Comparison of ENCODE assay signal across 2 cellular contexts in the genomic region with DNA sequence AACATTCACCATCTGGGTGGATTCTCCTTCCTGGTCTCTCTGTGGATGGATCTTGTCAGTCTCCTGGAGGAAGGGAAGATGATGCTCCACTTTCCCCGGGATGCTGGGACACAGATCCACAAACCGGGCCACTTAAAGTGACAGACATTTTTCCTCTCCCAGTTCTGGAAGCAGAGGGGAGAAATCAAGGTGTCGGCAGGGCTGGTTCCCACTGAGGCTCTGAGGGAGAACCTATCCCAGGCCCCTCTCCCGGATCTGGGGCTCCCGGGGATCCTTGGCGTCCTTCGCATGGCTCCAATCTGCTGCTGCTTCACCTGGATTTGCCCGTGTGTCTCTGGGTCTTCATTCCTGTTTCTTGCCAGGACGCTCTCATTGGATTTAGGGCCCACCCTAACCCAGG.
TF ChIP-seq lines count a peak whose summit lies in the region.

No MANE protein-coding gene starts in this region.

TF ChIP-seq in GM23338, 12 proteins besides CTCF, POLR2A, EP300 and RAD21 (continued from another document):
- TF ChIP-seq, protein P1, sequence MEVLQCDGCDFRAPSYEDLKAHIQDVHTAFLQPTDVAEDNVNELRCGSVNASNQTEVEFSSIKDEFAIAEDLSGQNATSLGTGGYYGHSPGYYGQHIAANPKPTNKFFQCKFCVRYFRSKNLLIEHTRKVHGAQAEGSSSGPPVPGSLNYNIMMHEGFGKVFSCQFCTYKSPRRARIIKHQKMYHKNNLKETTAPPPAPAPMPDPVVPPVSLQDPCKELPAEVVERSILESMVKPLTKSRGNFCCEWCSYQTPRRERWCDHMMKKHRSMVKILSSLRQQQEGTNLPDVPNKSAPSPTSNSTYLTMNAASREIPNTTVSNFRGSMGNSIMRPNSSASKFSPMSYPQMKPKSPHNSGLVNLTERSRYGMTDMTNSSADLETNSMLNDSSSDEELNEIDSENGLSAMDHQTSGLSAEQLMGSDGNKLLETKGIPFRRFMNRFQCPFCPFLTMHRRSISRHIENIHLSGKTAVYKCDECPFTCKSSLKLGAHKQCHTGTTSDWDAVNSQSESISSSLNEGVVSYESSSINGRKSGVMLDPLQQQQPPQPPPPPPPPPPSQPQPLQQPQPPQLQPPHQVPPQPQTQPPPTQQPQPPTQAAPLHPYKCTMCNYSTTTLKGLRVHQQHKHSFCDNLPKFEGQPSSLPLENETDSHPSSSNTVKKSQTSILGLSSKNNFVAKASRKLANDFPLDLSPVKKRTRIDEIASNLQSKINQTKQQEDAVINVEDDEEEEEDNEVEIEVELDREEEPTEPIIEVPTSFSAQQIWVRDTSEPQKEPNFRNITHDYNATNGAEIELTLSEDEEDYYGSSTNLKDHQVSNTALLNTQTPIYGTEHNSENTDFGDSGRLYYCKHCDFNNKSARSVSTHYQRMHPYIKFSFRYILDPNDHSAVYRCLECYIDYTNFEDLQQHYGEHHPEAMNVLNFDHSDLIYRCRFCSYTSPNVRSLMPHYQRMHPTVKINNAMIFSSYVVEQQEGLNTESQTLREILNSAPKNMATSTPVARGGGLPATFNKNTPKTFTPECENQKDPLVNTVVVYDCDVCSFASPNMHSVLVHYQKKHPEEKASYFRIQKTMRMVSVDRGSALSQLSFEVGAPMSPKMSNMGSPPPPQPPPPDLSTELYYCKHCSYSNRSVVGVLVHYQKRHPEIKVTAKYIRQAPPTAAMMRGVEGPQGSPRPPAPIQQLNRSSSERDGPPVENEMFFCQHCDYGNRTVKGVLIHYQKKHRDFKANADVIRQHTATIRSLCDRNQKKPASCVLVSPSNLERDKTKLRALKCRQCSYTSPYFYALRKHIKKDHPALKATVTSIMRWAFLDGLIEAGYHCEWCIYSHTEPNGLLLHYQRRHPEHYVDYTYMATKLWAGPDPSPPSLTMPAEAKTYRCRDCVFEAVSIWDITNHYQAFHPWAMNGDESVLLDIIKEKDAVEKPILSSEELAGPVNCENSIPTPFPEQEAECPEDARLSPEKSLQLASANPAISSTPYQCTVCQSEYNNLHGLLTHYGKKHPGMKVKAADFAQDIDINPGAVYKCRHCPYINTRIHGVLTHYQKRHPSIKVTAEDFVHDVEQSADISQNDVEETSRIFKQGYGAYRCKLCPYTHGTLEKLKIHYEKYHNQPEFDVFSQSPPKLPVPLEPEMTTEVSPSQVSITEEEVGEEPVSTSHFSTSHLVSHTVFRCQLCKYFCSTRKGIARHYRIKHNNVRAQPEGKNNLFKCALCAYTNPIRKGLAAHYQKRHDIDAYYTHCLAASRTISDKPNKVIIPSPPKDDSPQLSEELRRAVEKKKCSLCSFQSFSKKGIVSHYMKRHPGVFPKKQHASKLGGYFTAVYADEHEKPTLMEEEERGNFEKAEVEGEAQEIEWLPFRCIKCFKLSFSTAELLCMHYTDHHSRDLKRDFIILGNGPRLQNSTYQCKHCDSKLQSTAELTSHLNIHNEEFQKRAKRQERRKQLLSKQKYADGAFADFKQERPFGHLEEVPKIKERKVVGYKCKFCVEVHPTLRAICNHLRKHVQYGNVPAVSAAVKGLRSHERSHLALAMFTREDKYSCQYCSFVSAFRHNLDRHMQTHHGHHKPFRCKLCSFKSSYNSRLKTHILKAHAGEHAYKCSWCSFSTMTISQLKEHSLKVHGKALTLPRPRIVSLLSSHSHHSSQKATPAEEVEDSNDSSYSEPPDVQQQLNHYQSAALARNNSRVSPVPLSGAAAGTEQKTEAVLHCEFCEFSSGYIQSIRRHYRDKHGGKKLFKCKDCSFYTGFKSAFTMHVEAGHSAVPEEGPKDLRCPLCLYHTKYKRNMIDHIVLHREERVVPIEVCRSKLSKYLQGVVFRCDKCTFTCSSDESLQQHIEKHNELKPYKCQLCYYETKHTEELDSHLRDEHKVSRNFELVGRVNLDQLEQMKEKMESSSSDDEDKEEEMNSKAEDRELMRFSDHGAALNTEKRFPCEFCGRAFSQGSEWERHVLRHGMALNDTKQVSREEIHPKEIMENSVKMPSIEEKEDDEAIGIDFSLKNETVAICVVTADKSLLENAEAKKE (CRISPR knock-in tag; IDR thresholded peaks at IDR 0.05): no peak
- TF ChIP-seq ZNF114 (CRISPR knock-in tag; IDR thresholded peaks at IDR 0.05): no peak
- TF ChIP-seq STAT1 (IDR thresholded peaks at IDR 0.05; ENCODE audit: unreplicated experiment): no peak
- TF ChIP-seq, protein P2, sequence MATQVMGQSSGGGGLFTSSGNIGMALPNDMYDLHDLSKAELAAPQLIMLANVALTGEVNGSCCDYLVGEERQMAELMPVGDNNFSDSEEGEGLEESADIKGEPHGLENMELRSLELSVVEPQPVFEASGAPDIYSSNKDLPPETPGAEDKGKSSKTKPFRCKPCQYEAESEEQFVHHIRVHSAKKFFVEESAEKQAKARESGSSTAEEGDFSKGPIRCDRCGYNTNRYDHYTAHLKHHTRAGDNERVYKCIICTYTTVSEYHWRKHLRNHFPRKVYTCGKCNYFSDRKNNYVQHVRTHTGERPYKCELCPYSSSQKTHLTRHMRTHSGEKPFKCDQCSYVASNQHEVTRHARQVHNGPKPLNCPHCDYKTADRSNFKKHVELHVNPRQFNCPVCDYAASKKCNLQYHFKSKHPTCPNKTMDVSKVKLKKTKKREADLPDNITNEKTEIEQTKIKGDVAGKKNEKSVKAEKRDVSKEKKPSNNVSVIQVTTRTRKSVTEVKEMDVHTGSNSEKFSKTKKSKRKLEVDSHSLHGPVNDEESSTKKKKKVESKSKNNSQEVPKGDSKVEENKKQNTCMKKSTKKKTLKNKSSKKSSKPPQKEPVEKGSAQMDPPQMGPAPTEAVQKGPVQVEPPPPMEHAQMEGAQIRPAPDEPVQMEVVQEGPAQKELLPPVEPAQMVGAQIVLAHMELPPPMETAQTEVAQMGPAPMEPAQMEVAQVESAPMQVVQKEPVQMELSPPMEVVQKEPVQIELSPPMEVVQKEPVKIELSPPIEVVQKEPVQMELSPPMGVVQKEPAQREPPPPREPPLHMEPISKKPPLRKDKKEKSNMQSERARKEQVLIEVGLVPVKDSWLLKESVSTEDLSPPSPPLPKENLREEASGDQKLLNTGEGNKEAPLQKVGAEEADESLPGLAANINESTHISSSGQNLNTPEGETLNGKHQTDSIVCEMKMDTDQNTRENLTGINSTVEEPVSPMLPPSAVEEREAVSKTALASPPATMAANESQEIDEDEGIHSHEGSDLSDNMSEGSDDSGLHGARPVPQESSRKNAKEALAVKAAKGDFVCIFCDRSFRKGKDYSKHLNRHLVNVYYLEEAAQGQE (IDR thresholded peaks at IDR 0.05; ENCODE audit: unreplicated experiment): no peak

TF ChIP-seq in WTC11, 78 proteins besides CTCF, POLR2A, EP300 and RAD21 (continued from another document):
- TF ChIP-seq, protein P3, sequence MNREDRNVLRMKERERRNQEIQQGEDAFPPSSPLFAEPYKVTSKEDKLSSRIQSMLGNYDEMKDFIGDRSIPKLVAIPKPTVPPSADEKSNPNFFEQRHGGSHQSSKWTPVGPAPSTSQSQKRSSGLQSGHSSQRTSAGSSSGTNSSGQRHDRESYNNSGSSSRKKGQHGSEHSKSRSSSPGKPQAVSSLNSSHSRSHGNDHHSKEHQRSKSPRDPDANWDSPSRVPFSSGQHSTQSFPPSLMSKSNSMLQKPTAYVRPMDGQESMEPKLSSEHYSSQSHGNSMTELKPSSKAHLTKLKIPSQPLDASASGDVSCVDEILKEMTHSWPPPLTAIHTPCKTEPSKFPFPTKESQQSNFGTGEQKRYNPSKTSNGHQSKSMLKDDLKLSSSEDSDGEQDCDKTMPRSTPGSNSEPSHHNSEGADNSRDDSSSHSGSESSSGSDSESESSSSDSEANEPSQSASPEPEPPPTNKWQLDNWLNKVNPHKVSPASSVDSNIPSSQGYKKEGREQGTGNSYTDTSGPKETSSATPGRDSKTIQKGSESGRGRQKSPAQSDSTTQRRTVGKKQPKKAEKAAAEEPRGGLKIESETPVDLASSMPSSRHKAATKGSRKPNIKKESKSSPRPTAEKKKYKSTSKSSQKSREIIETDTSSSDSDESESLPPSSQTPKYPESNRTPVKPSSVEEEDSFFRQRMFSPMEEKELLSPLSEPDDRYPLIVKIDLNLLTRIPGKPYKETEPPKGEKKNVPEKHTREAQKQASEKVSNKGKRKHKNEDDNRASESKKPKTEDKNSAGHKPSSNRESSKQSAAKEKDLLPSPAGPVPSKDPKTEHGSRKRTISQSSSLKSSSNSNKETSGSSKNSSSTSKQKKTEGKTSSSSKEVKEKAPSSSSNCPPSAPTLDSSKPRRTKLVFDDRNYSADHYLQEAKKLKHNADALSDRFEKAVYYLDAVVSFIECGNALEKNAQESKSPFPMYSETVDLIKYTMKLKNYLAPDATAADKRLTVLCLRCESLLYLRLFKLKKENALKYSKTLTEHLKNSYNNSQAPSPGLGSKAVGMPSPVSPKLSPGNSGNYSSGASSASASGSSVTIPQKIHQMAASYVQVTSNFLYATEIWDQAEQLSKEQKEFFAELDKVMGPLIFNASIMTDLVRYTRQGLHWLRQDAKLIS (CRISPR knock-in tag; IDR thresholded peaks at IDR 0.05; ENCODE audit: borderline replicate concordance): no peak
- no peak for TF ChIP-seq NFE2L1 (CRISPR knock-in tag; IDR thresholded peaks at IDR 0.05)
- TF ChIP-seq ZNF317 (CRISPR knock-in tag; IDR thresholded peaks at IDR 0.05; ENCODE audit: borderline replicate concordance, low read depth): no peak
- TF ChIP-seq, protein P4, sequence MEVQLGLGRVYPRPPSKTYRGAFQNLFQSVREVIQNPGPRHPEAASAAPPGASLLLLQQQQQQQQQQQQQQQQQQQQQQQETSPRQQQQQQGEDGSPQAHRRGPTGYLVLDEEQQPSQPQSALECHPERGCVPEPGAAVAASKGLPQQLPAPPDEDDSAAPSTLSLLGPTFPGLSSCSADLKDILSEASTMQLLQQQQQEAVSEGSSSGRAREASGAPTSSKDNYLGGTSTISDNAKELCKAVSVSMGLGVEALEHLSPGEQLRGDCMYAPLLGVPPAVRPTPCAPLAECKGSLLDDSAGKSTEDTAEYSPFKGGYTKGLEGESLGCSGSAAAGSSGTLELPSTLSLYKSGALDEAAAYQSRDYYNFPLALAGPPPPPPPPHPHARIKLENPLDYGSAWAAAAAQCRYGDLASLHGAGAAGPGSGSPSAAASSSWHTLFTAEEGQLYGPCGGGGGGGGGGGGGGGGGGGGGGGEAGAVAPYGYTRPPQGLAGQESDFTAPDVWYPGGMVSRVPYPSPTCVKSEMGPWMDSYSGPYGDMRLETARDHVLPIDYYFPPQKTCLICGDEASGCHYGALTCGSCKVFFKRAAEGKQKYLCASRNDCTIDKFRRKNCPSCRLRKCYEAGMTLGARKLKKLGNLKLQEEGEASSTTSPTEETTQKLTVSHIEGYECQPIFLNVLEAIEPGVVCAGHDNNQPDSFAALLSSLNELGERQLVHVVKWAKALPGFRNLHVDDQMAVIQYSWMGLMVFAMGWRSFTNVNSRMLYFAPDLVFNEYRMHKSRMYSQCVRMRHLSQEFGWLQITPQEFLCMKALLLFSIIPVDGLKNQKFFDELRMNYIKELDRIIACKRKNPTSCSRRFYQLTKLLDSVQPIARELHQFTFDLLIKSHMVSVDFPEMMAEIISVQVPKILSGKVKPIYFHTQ (CRISPR knock-in tag; IDR thresholded peaks at IDR 0.05): no peak
- TF ChIP-seq ZNF396 (CRISPR knock-in tag; IDR thresholded peaks at IDR 0.05; ENCODE audit: borderline replicate concordance): no peak
- TF ChIP-seq EMX1 (CRISPR knock-in tag; IDR thresholded peaks at IDR 0.05): no peak
- TF ChIP-seq RORB (CRISPR knock-in tag; IDR thresholded peaks at IDR 0.05): no peak
- no peak for TF ChIP-seq ZNF423 (CRISPR knock-in tag; IDR thresholded peaks at IDR 0.05)
- TF ChIP-seq ZNF219 (CRISPR knock-in tag; IDR thresholded peaks at IDR 0.05; ENCODE audit: borderline replicate concordance): no peak
